Comparison of ENCODE assay signal across 8 cellular contexts in the genomic region with DNA sequence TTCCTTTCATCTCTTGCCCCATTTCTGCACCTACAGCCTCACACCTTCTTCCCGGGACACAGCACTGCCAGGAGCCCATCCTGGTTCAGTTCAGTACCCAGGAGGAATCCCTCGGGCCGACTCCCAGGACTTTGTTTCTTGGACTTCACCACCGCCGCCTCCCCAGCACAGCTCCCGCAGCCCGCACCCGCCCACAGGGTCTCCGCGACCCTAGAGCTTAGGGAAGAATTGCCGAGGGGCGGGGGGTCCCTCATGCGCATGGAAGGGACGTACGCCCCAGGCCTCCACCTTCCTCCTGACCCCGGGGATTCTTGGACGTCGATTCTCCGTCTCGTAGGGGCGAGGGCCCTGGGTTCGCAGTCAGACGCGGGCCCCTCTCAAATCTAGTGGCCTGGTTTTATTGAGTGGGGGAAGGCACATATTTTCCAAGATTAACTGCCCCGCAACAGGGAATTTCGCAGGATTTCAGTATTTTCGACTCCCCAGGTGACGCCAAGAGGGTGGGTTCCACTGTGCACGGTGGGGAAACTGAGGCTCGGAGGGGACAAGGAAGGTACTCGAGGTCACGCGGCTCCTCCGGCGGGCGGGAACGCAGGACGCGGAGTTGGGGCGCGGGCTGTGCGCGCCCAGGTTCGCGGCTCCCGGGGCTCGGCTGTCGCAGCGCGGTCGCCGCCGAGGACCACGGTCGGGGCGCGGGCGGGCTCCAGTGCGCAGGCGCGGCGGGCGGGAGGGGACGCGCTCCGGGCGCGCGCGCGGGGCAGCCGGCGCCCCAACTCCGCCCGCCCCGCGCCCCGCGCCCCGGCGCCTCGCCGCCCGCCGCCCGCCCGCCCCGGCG. TPM values are rescaled to one million over a fixed set of nuclear protein-coding genes. Genes with fewer than 3 reads are reported as not detected.
A peak's percentile ranks its signal among the peaks of the same experiment; 100 is the strongest.
DNase-seq lines count a peak whose midpoint lies in the region; FAIRE-seq and TF ChIP-seq lines count a peak whose summit lies in the region.

A gene (plus strand): TSS at position 733 of the 835 bp plus-strand sequence. CDS start 176 bp downstream, outside the sequence.

- no peaks in the 10 kb centered on the region for H3K36me3 ChIP-seq in small intestine (ENCODE audit: control insufficient read depth in 2 of 2, insufficient read depth in 2 of 2, low read length in 2 of 2)

- no peaks in the 10 kb centered on the region for H3K36me3 Mint-ChIP-seq in activated T-cell treated with anti-CD3 and anti-CD28 coated beads, Interleukin-2, amount 50 U/mL, for 24 hours (ENCODE audit: low read depth)
- no peaks in the 10 kb centered on the region for H3K36me3 Mint-ChIP-seq in progenitor cell of endocrine pancreas (ENCODE audit: insufficient read depth)

- H3K4me1 Mint-ChIP-seq in activated T-cell treated with anti-CD3 and anti-CD28 coated beads, Interleukin-2, amount 50 U/mL, for 24 hours (ENCODE audit: low read depth), result peaks cover 3% of the 10 kb centered on the region
- H3K4me1 Mint-ChIP-seq in progenitor cell of endocrine pancreas (ENCODE audit: low read depth), result peaks cover 4% of the 10 kb centered on the region

- no peak for TF ChIP-seq CTCF in fibroblast of pulmonary artery (IDR thresholded peaks at IDR 0.05; ENCODE audit: low read length, missing control alignments)
- TF ChIP-seq CTCF in progenitor cell of endocrine pancreas (IDR thresholded peaks at IDR 0.05; ENCODE audit: unreplicated experiment), result no peak

- peak within 1 kb of the TSS; percentile 51 for H3K4me3 Mint-ChIP-seq in activated T-cell treated with anti-CD3 and anti-CD28 coated beads, Interleukin-2, amount 50 U/mL, for 24 hours
- H3K4me3 Mint-ChIP-seq in progenitor cell of endocrine pancreas (ENCODE audit: low read depth), result peak within 1 kb of the TSS; percentile 75

- no peaks in the 10 kb centered on the region for H3K9me3 ChIP-seq in small intestine (ENCODE audit: control insufficient read depth, low read depth)

- 4 to 8% (median 5%) methylated on average over 36 to 89 of the region's 89 CpGs for WGBS in small intestine, 3 donors

- H3K27ac ChIP-seq in small intestine (ENCODE audit: low read depth in 1 of 2, low read length in 1 of 2), result no peak within 1 kb of the TSS

- H3K27me3 Mint-ChIP-seq in activated T-cell treated with anti-CD3 and anti-CD28 coated beads, Interleukin-2, amount 50 U/mL, for 24 hours, result peaks cover 58% of the 10 kb centered on the region
- peaks cover 67% of the 10 kb centered on the region for H3K27me3 Mint-ChIP-seq in progenitor cell of endocrine pancreas

- peaks cover 7 to 16% of the 10 kb centered on the region in 2 donors for H3K27me3 ChIP-seq in small intestine (ENCODE audit: control insufficient read depth in 2 of 2, insufficient read depth in 2 of 2, low read length in 2 of 2)

- H3K9me3 Mint-ChIP-seq in activated T-cell treated with anti-CD3 and anti-CD28 coated beads, Interleukin-2, amount 50 U/mL, for 24 hours, result no peaks in the 10 kb centered on the region
- H3K9me3 Mint-ChIP-seq in progenitor cell of endocrine pancreas (ENCODE audit: low read depth), result no peaks in the 10 kb centered on the region

- peak within 1 kb of the TSS; percentile 27 for H3K4me3 ChIP-seq in fibroblast of pulmonary artery (replicated peaks; ENCODE audit: low read depth, low read length)
- H3K4me3 ChIP-seq in small intestine (ENCODE audit: low read depth in 1 of 2, low read length in 2 of 2), result peak within 1 kb of the TSS in 1 of 2 donors; percentile 46

- no peak for FAIRE-seq in small intestine (lab: Jason Lieb, UNC)

- H3K27ac Mint-ChIP-seq in activated T-cell treated with anti-CD3 and anti-CD28 coated beads, Interleukin-2, amount 50 U/mL, for 24 hours, result no peak within 1 kb of the TSS
- peak within 1 kb of the TSS; percentile 67 for H3K27ac Mint-ChIP-seq in progenitor cell of endocrine pancreas

- in situ Hi-C loops in SK-MEL-5 (cut with HindIII; ENCODE audit: low pct_unique_long_range_greater_than_20kb, low sequenced_read_pairs), result no loop called here

- H3K4me1 ChIP-seq in small intestine (ENCODE audit: control insufficient read depth in 2 of 2, insufficient read depth in 1 of 2, low read depth in 1 of 2, low read length in 1 of 2), result no peaks in the 10 kb centered on the region

- no peak for DNase-seq in activated T-cell treated with anti-CD3 and anti-CD28 coated beads, Interleukin-2, amount 50 U/mL, for 24 hours
- DNase-seq in activated T-cell treated with anti-CD3 and anti-CD28 coated beads, Interleukin-2, amount 50 U/mL, for 1 hour, result no peak
- DNase-seq in SK-MEL-5 (ENCODE audit: low read depth, low spot score), result no peak
- DNase-seq in fibroblast of pulmonary artery (ENCODE audit: low read depth), result no peak
- peak; percentile 60 for DNase-seq in progenitor cell of endocrine pancreas (ENCODE audit: low spot score, unreplicated experiment)
- no peak for DNase-seq in small intestine
- DNase-seq in NCI-H187 treated with DMSO at 0.1 percent for 48 hours (lab: John Stamatoyannopoulos, UW), result no peak
- DNase-seq in pons (ENCODE audit: low spot score), result no peak

RNA-seq across cellular contexts. Expression of the gene that starts here (rescaled TPM):
- 39.9 and 41.4 TPM in 2 replicates for total RNA-seq in SK-MEL-5 (2014; rRNA removed; shearing (Covaris generic))
- 60.1 and 84.5 TPM in 2 replicates for polyA plus RNA-seq in SK-MEL-5 (2015; cell fraction: cytosol; rRNA removed)
- 29.6 and 32.3 TPM in 2 replicates for polyA plus RNA-seq in SK-MEL-5 (2015; cell fraction: nucleus; rRNA removed)
- 11.3 and 13.6 TPM in 2 replicates for total RNA-seq in progenitor cell of endocrine pancreas
- under 1 TPM in 2 of 3 donors, not detected in 1; under 0.01 to 0.88 TPM for polyA plus RNA-seq in small intestine
